ENCODE assay signal across 20 cellular contexts in the genomic region with DNA sequence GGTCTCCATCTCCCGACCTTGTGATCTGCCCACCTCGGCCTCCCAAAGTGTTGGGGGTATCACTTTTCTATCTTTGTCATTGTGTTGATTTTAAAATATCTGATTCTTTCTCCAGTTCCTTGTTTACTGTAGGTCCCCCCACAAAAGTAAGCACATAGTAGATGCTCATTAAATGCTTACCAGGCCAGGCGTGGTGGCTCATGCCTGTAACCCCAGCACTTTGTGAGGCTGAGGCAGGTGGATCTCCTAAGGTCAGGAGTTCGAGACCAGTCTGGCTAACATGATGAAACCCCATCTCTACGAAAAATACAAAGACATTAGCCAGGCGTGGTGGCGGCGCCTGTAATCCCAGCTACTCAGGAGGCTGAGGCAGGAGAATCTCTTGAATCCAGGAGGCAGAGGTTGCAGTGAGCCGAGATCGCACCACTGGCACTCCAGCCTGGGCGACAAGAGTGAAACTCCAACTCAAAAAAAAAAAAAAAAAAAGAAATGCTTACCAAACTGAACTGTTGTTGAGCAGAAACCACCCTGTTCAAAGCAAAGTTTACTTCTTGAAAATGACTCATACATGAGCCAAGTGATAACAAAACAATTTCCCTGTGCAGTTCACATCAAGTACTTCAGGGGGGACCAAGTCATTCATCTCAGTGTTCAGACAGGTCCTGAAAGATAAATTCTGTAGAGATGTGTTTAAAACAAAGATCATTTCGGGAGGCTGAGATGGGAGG. TPM values are rescaled to one million over a fixed set of nuclear protein-coding genes. Genes with fewer than 3 reads are reported as not detected.
DNase-seq lines count a peak whose midpoint lies in the region; ATAC-seq, FAIRE-seq and TF ChIP-seq lines count a peak whose summit lies in the region.
"Had no signal": no experiment of that assay in that cellular context is flagged by ENCODE, and none has a peak within 500 bp of the region (broad histone marks: within the 10 kb centered on the region; RNA-seq: fewer than 3 reads in every experiment).

No MANE protein-coding gene starts in this region.

- no peaks in the 10 kb centered on the region for H3K27me3 ChIP-seq in foreskin keratinocyte
- H3K27me3 ChIP-seq: gastrocnemius medialis had no signal

- H3K9me3 Mint-ChIP-seq in activated T-helper 17 cell treated with anti-CD3 and anti-CD28 coated beads, Interleukin-2, amount 50 U/mL, for 72 hours: peaks cover 3% of the 10 kb centered on the region
- H3K9me3 Mint-ChIP-seq: activated T-helper 1 cell treated with anti-CD3 and anti-CD28 coated beads, Interleukin-12 subunit alpha, Interleukin-12 subunit beta, Interleukin-2, Interleukin-4 antibody, amounts not matched to agents 30 ng/mL and 10 ng/mL and 1 ng/mL, durations not matched to agents 14 hours and 24 hours and 36 hours; T-cell had no signal

- H3K27ac ChIP-seq in foreskin keratinocyte: no peak overlapping the region
- H3K27ac ChIP-seq: gastrocnemius medialis had no signal

- peak; percentile 23 for TF ChIP-seq CTCF in foreskin keratinocyte (conservative IDR thresholded peaks at IDR 0.05)

- no peaks in the 10 kb centered on the region for H3K4me1 Mint-ChIP-seq in activated T-helper 17 cell treated with anti-CD3 and anti-CD28 coated beads, Interleukin-2, amount 50 U/mL, for 72 hours
- H3K4me1 Mint-ChIP-seq: T-cell had no signal

- ATAC-seq in HG02610 (IDR thresholded peaks at IDR 0.05; ENCODE audit: unreplicated experiment) (peak; percentile 58), foreskin keratinocyte (peak; percentile 85), HG03025 (IDR thresholded peaks at IDR 0.05; ENCODE audit: low FRiP score, unreplicated experiment) (no peak)
- ATAC-seq in activated T-helper 17 cell treated with anti-CD3 and anti-CD28 coated beads, Interleukin-2, amount 50 U/mL, for 72 hours (replicated peaks): peak; percentile 53
- ATAC-seq: gastrocnemius medialis, HCT116, T-cell had no signal

- no peak overlapping the region for H3K4me3 Mint-ChIP-seq in activated T-helper 17 cell treated with anti-CD3 and anti-CD28 coated beads, Interleukin-2, amount 50 U/mL, for 72 hours
- H3K4me3 Mint-ChIP-seq: activated T-helper 1 cell treated with anti-CD3 and anti-CD28 coated beads, Interleukin-12 subunit alpha, Interleukin-12 subunit beta, Interleukin-2, Interleukin-4 antibody, amounts not matched to agents 30 ng/mL and 10 ng/mL and 1 ng/mL, durations not matched to agents 14 hours and 24 hours and 36 hours; CD4-positive, CD25-positive, alpha-beta regulatory T cell; T-cell had no signal

- H3K36me3 Mint-ChIP-seq in activated T-helper 17 cell treated with anti-CD3 and anti-CD28 coated beads, Interleukin-2, amount 50 U/mL, for 72 hours (ENCODE audit: low read depth): no peaks in the 10 kb centered on the region
- H3K36me3 Mint-ChIP-seq: CD4-positive, CD25-positive, alpha-beta regulatory T cell; T-cell had no signal

- no peak for FAIRE-seq in GM12892 (lab: Jason Lieb, UNC)
- FAIRE-seq: islet of Langerhans had no signal

- peak; percentile 44 for DNase-seq in EH (ENCODE audit: low read depth)
- DNase-seq in foreskin keratinocyte: peak; percentile 17 to 41
- no peak for DNase-seq in activated effector memory CD4-positive, alpha-beta T cell treated with anti-CD3 and anti-CD28 coated beads, Interleukin-2, amount 50 U/mL, for 16 hours
- no peak for DNase-seq in 8988T
- no peak for DNase-seq in GM12892 (ENCODE audit: insufficient read length)
- DNase-seq: activated CD4-positive, CD25-positive, alpha-beta regulatory T cell; anterior cingulate cortex; CD4-positive, CD25-positive, alpha-beta regulatory T cell; effector CD4-positive, alpha-beta T cell; gastrocnemius medialis; NCI-H1417; NCI-H446 treated with DMSO at 0.1 percent for 48 hours; occipital lobe; T-cell had no signal

- peaks cover 2% of the 10 kb centered on the region for H3K4me1 ChIP-seq in foreskin keratinocyte
- H3K4me1 ChIP-seq: gastrocnemius medialis had no signal

- no peak overlapping the region for H3K27ac Mint-ChIP-seq in activated T-helper 17 cell treated with anti-CD3 and anti-CD28 coated beads, Interleukin-2, amount 50 U/mL, for 72 hours
- H3K27ac Mint-ChIP-seq: activated T-helper 1 cell treated with anti-CD3 and anti-CD28 coated beads, Interleukin-12 subunit alpha, Interleukin-12 subunit beta, Interleukin-2, Interleukin-4 antibody, amounts not matched to agents 30 ng/mL and 10 ng/mL and 1 ng/mL, durations not matched to agents 14 hours and 24 hours and 36 hours; CD4-positive, CD25-positive, alpha-beta regulatory T cell; T-cell had no signal

- TF ChIP-seq POLR2A in GM12892 (IDR thresholded peaks at IDR 0.05; ENCODE audit: low read depth, low read length): no peak

- peaks cover 10% of the 10 kb centered on the region for H3K27me3 Mint-ChIP-seq in activated T-helper 17 cell treated with anti-CD3 and anti-CD28 coated beads, Interleukin-2, amount 50 U/mL, for 72 hours

RNA-seq across cellular contexts. Expression of a gene that starts 24.3 kb away (rescaled TPM):
- under 1 TPM; 0.05 to 0.09 TPM for total RNA-seq in activated T-helper 17 cell treated with anti-CD3 and anti-CD28 coated beads, Interleukin-2, amount 50 U/mL, for 72 hours
- total RNA-seq in foreskin keratinocyte: 8.5 and 17.5 TPM in 2 replicates
- polyA plus RNA-seq in foreskin keratinocyte: 3.4 and 5.6 TPM in 2 replicates
- polyA plus RNA-seq in GM12892 (2012; ENCODE audit: missing spikeins): 6.5 TPM
- polyA plus RNA-seq: CD4-positive, CD25-positive, alpha-beta regulatory T cell had no signal

RNA-seq across cellular contexts. Expression of a gene that starts 53.1 kb away (rescaled TPM):
- total RNA-seq in activated T-helper 17 cell treated with anti-CD3 and anti-CD28 coated beads, Interleukin-2, amount 50 U/mL, for 72 hours: 10 to 100 TPM in 1 of 2 donors, 1 to 10 TPM in 1; 5.1 to 10.1 TPM
- 7.5 and 9.4 TPM in 2 replicates for total RNA-seq in foreskin keratinocyte
- polyA plus RNA-seq in foreskin keratinocyte: 6.0 and 7.0 TPM in 2 replicates
- 19.5 TPM for polyA plus RNA-seq in GM12892 (2012; ENCODE audit: missing spikeins)

Comparison
In these comparisons a context has a peak if more than half of its experiments do, and no peak if none do; other contexts are left out.
1. DNase-seq: peak in EH (single experiment) and foreskin keratinocyte (2 of 2); none in activated effector memory CD4-positive, alpha-beta T cell treated with anti-CD3 and anti-CD28 coated beads, Interleukin-2, amount 50 U/mL, for 16 hours (single experiment), 8988T (single experiment) and GM12892 (single experiment).